15 cellular contexts compared by ENCODE assay signal in genomic region chr15:22917556-22917955, GRCh38.
DNase-seq lines count a peak whose midpoint lies in the region; ATAC-seq, FAIRE-seq and TF ChIP-seq lines count a peak whose summit lies in the region.
"Had no signal": no experiment of that assay in that cellular context is flagged by ENCODE, and none has a peak within 500 bp of the region (broad histone marks: within the 10 kb centered on the region; RNA-seq: fewer than 3 reads in every experiment).

No MANE protein-coding gene starts in this region.

- no peak for ATAC-seq in WTC11
- no peak for ATAC-seq in Right ventricle myocardium superior (ENCODE audit: poor library complexity)
- ATAC-seq: GM23338, K562 had no signal

- H3K27ac Mint-ChIP-seq in WTC11 (peak overlapping the region; percentile 45; the same call in 1 of the 2 replicates), type B pancreatic cell (peak overlapping the region; percentile 9)
- H3K27ac Mint-ChIP-seq: GM23338 had no signal

- no peak for DNase-seq in WTC11 (ENCODE audit: low spot score)
- DNase-seq in myocyte (ENCODE audit: low read depth), result peak; percentile 11
- DNase-seq in type B pancreatic cell (ENCODE audit: extremely low spot score, unreplicated experiment), result no peak
- no peak for DNase-seq in HPDE6-E6E7 (ENCODE audit: extremely low spot score)
- DNase-seq in GM19239 (ENCODE audit: insufficient read length, low spot score), result no peak
- no peak for DNase-seq in Right ventricle myocardium superior
- DNase-seq in stimulated activated CD4-positive, alpha-beta T cell treated with anti-CD3 and anti-CD28 coated beads, Interleukin-15, amount 100 ng/mL, for 24 hours, result no peak
- DNase-seq: BE2C, DMS53, H7 had no signal

- POLR2A ChIA-PET in HEK293 (lab: Yijun Ruan, JAX) (no interaction called here), WTC11 (lab: Charles Lee) (interaction anchor here (0.6 kb wide), 1 partner anchor 21 kb away, joined by 8 read pairs; no protein-coding TSS in a partner anchor)

- no peaks in the 10 kb centered on the region for H3K4me1 ChIP-seq in HEK293 (ENCODE audit: control insufficient read depth, insufficient read depth, low read length)
- H3K4me1 ChIP-seq: BE2C had no signal

- H3K4me1 Mint-ChIP-seq in WTC11 (peaks cover 3% of the 10 kb centered on the region; the same call in 1 of the 2 replicates), type B pancreatic cell (ENCODE audit: unreplicated experiment) (no peaks in the 10 kb centered on the region)

- intact Hi-C loops in Right ventricle myocardium superior (cut with DNase I), result loop anchor here (10.0 kb wide), 1 partner anchor 63 kb away; no protein-coding TSS in a partner anchor

- H3K27ac ChIP-seq in HEK293 (ENCODE audit: extremely low read depth, low read depth, low read length), result no peak overlapping the region
- H3K27ac ChIP-seq: A549, HL-60 had no signal

- H3K4me3 Mint-ChIP-seq in WTC11 (no peak overlapping the region), type B pancreatic cell (no peak overlapping the region)
- H3K4me3 Mint-ChIP-seq: GM23338 had no signal

- no peaks in the 10 kb centered on the region for H3K9me3 ChIP-seq in HEK293 (ENCODE audit: control insufficient read depth, insufficient read depth, low read depth, low read length)
- H3K9me3 ChIP-seq: A549, BE2C had no signal

- H3K9me3 Mint-ChIP-seq in WTC11 (no peaks in the 10 kb centered on the region), type B pancreatic cell (no peaks in the 10 kb centered on the region)
- H3K9me3 Mint-ChIP-seq: GM23338 had no signal

- TF ChIP-seq CTCF in HEK293 (tag by site-specific recombination; IDR thresholded peaks at IDR 0.05) (no peak), WTC11 (IDR thresholded peaks at IDR 0.05) (no peak), type B pancreatic cell (conservative IDR thresholded peaks at IDR 0.05) (no peak)

- H3K36me3 Mint-ChIP-seq in WTC11, result peaks cover 37% of the 10 kb centered on the region
- H3K36me3 Mint-ChIP-seq in type B pancreatic cell, result peaks cover 19% of the 10 kb centered on the region

- H3K36me3 ChIP-seq in HEK293 (ENCODE audit: control insufficient read depth in 2 of 2, insufficient read depth in 1 of 2, low read length in 2 of 2), result peaks cover 3 to 33% of the 10 kb centered on the region in 2 experiments; a peak in 2 of 3 replicates

- FAIRE-seq in GM19239 (lab: Jason Lieb, UNC), result no peak
- FAIRE-seq: A549, K562 had no signal

- H3K27me3 Mint-ChIP-seq in WTC11 (ENCODE audit: low read depth) (no peaks in the 10 kb centered on the region), type B pancreatic cell (no peaks in the 10 kb centered on the region)

- CTCF ChIA-PET in HEK293 (lab: Yijun Ruan, JAX) (no interaction called here), WTC11 (lab: Charles Lee) (no interaction called here)

- H3K4me3 ChIP-seq in HEK293 (ENCODE audit: low read depth, low read length), result no peak overlapping the region
- H3K4me3 ChIP-seq: A549, GM23338, K562 had no signal

TF ChIP-seq in HEK293, 187 proteins besides CTCF, POLR2A, EP300 and RAD21:
- TF ChIP-seq ZNF132 (tag by site-specific recombination; IDR thresholded peaks at IDR 0.05; ENCODE audit: borderline replicate concordance) (no peak), KLF1 (tag by site-specific recombination; IDR thresholded peaks at IDR 0.05) (peak; percentile 33; the same call in 1 of the 2 replicates)
TF ChIP-seq in HEK293: peak in this region for 1.

TF ChIP-seq in WTC11, 78 proteins besides CTCF, POLR2A, EP300 and RAD21:
- TF ChIP-seq TCF7 (CRISPR knock-in tag; IDR thresholded peaks at IDR 0.05; ENCODE audit: low read depth), result no peak
- TF ChIP-seq, protein P1, sequence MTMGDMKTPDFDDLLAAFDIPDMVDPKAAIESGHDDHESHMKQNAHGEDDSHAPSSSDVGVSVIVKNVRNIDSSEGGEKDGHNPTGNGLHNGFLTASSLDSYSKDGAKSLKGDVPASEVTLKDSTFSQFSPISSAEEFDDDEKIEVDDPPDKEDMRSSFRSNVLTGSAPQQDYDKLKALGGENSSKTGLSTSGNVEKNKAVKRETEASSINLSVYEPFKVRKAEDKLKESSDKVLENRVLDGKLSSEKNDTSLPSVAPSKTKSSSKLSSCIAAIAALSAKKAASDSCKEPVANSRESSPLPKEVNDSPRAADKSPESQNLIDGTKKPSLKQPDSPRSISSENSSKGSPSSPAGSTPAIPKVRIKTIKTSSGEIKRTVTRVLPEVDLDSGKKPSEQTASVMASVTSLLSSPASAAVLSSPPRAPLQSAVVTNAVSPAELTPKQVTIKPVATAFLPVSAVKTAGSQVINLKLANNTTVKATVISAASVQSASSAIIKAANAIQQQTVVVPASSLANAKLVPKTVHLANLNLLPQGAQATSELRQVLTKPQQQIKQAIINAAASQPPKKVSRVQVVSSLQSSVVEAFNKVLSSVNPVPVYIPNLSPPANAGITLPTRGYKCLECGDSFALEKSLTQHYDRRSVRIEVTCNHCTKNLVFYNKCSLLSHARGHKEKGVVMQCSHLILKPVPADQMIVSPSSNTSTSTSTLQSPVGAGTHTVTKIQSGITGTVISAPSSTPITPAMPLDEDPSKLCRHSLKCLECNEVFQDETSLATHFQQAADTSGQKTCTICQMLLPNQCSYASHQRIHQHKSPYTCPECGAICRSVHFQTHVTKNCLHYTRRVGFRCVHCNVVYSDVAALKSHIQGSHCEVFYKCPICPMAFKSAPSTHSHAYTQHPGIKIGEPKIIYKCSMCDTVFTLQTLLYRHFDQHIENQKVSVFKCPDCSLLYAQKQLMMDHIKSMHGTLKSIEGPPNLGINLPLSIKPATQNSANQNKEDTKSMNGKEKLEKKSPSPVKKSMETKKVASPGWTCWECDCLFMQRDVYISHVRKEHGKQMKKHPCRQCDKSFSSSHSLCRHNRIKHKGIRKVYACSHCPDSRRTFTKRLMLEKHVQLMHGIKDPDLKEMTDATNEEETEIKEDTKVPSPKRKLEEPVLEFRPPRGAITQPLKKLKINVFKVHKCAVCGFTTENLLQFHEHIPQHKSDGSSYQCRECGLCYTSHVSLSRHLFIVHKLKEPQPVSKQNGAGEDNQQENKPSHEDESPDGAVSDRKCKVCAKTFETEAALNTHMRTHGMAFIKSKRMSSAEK (CRISPR knock-in tag; IDR thresholded peaks at IDR 0.05; ENCODE audit: borderline replicate concordance), result no peak
- TF ChIP-seq USF1 (CRISPR knock-in tag; IDR thresholded peaks at IDR 0.05), result no peak
- TF ChIP-seq, protein P2, sequence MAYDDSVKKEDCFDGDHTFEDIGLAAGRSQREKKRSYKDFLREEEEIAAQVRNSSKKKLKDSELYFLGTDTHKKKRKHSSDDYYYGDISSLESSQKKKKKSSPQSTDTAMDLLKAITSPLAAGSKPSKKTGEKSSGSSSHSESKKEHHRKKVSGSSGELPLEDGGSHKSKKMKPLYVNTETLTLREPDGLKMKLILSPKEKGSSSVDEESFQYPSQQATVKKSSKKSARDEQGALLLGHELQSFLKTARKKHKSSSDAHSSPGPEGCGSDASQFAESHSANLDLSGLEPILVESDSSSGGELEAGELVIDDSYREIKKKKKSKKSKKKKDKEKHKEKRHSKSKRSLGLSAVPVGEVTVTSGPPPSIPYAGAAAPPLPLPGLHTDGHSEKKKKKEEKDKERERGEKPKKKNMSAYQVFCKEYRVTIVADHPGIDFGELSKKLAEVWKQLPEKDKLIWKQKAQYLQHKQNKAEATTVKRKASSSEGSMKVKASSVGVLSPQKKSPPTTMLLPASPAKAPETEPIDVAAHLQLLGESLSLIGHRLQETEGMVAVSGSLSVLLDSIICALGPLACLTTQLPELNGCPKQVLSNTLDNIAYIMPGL (CRISPR knock-in tag; IDR thresholded peaks at IDR 0.05), result no peak
- no peak for TF ChIP-seq SOX15 (CRISPR knock-in tag; IDR thresholded peaks at IDR 0.05)
- no peak for TF ChIP-seq NFE2L1 (CRISPR knock-in tag; IDR thresholded peaks at IDR 0.05)
- TF ChIP-seq, protein P3, sequence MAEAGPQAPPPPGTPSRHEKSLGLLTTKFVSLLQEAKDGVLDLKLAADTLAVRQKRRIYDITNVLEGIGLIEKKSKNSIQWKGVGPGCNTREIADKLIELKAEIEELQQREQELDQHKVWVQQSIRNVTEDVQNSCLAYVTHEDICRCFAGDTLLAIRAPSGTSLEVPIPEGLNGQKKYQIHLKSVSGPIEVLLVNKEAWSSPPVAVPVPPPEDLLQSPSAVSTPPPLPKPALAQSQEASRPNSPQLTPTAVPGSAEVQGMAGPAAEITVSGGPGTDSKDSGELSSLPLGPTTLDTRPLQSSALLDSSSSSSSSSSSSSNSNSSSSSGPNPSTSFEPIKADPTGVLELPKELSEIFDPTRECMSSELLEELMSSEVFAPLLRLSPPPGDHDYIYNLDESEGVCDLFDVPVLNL (CRISPR knock-in tag; IDR thresholded peaks at IDR 0.05; ENCODE audit: borderline replicate concordance, low read depth), result no peak
- no peak for TF ChIP-seq SMAD4 (CRISPR knock-in tag; IDR thresholded peaks at IDR 0.05)
- no peak for TF ChIP-seq E2F1 (CRISPR knock-in tag; IDR thresholded peaks at IDR 0.05)
- no peak for TF ChIP-seq NR1H2 (CRISPR knock-in tag; IDR thresholded peaks at IDR 0.05)
- no peak for TF ChIP-seq RELA (CRISPR knock-in tag; IDR thresholded peaks at IDR 0.05; ENCODE audit: borderline replicate concordance)
